ENCODE assay signal across 40 cellular contexts in genomic region chr2:240858871-240859270, GRCh38. TPM values are rescaled to one million over a fixed set of nuclear protein-coding genes. Genes with fewer than 3 reads are reported as not detected.
"Had no signal": no experiment of that assay in that cellular context is flagged by ENCODE, and none has a peak within 500 bp of the region (broad histone marks: within the 10 kb centered on the region; RNA-seq: fewer than 3 reads in every experiment).

No MANE protein-coding gene starts in this region.

- H3K27ac Mint-ChIP-seq: activated B cell treated with CpG ODN at 0.5 μM for 24 hours; activated CD4-positive, alpha-beta memory T cell treated with anti-CD3 and anti-CD28 coated beads for 36 hours; activated CD4-positive, alpha-beta T cell treated with anti-CD3 and anti-CD28 coated beads, Interleukin-2, amount 10 ng/mL, durations not matched to agents 24 days and 14 days; activated CD8-positive, alpha-beta memory T cell treated with anti-CD3 and anti-CD28 coated beads, Interleukin-2, amount 10 ng/mL, durations not matched to agents 7 days and 5 days; activated CD8-positive, alpha-beta T cell treated with anti-CD3 and anti-CD28 coated beads for 36 hours; activated naive CD4-positive, alpha-beta T cell treated with anti-CD3 and anti-CD28 coated beads for 36 hours; activated naive CD4-positive, alpha-beta T cell treated with anti-CD3 and anti-CD28 coated beads, Interleukin-2, amount 50 U/mL, for 72 hours; activated naive CD8-positive, alpha-beta T cell treated with anti-CD3 and anti-CD28 coated beads for 36 hours; activated T-cell treated with anti-CD3 and anti-CD28 coated beads, Interleukin-2, amount 50 U/mL, for 72 hours; activated T-helper 1 cell treated with anti-CD3 and anti-CD28 coated beads, Interleukin-12 subunit alpha, Interleukin-12 subunit beta, Interleukin-2, Interleukin-4 antibody, amounts not matched to agents 30 ng/mL and 10 ng/mL and 1 ng/mL, durations not matched to agents 14 hours and 24 hours and 36 hours; activated T-helper 17 cell treated with anti-CD3 and anti-CD28 coated beads, Interleukin-2, amount 50 U/mL, for 72 hours; T-helper 1 cell treated with Interleukin-12 subunit alpha and Interleukin-12 subunit beta and Interleukin-4 antibody, amounts not matched to agents 30 μg/mL and 1 μg/mL, for 36 hours; T-helper 2 cell treated with Interferon-gamma antibody and Interleukin-4, amounts not matched to agents 5 μg/mL and 100 μg/mL, for 36 hours had no signal

- ATAC-seq: activated CD8-positive, alpha-beta memory T cell treated with anti-CD3 and anti-CD28 coated beads, Interleukin-2, amount 10 ng/mL, durations not matched to agents 7 days and 5 days; activated CD8-positive, alpha-beta T cell treated with anti-CD3 and anti-CD28 coated beads for 36 hours; activated naive CD4-positive, alpha-beta T cell treated with anti-CD3 and anti-CD28 coated beads, Interleukin-2, amount 50 U/mL, for 72 hours; activated T-cell treated with anti-CD3 and anti-CD28 coated beads, Interleukin-2, amount 50 U/mL, for 4 hours; activated T-cell treated with anti-CD3 and anti-CD28 coated beads, Interleukin-2, amount 50 U/mL, for 72 hours; activated T-helper 17 cell treated with anti-CD3 and anti-CD28 coated beads, Interleukin-2, amount 50 U/mL, for 72 hours; body of pancreas had no signal

- H3K27me3 ChIP-seq: adrenal gland, body of pancreas, brain microvascular endothelial cell, breast epithelium had no signal

- H3K4me3 Mint-ChIP-seq: activated B cell treated with CpG ODN at 0.5 μM for 24 hours; activated CD4-positive, alpha-beta memory T cell treated with anti-CD3 and anti-CD28 coated beads for 36 hours; activated CD4-positive, alpha-beta T cell treated with anti-CD3 and anti-CD28 coated beads, Interleukin-2, amount 10 ng/mL, durations not matched to agents 24 days and 14 days; activated CD8-positive, alpha-beta memory T cell treated with anti-CD3 and anti-CD28 coated beads, Interleukin-2, amount 10 ng/mL, durations not matched to agents 7 days and 5 days; activated CD8-positive, alpha-beta T cell treated with anti-CD3 and anti-CD28 coated beads for 36 hours; activated naive CD4-positive, alpha-beta T cell treated with anti-CD3 and anti-CD28 coated beads for 36 hours; activated naive CD8-positive, alpha-beta T cell treated with anti-CD3 and anti-CD28 coated beads for 36 hours; activated T-cell treated with anti-CD3 and anti-CD28 coated beads, Interleukin-2, amount 50 U/mL, for 4 hours; activated T-cell treated with anti-CD3 and anti-CD28 coated beads, Interleukin-2, amount 50 U/mL, for 72 hours; activated T-helper 1 cell treated with anti-CD3 and anti-CD28 coated beads, Interleukin-12 subunit alpha, Interleukin-12 subunit beta, Interleukin-2, Interleukin-4 antibody, amounts not matched to agents 30 ng/mL and 10 ng/mL and 1 ng/mL, durations not matched to agents 14 hours and 24 hours and 36 hours; activated T-helper 17 cell treated with anti-CD3 and anti-CD28 coated beads, Interleukin-2, amount 50 U/mL, for 72 hours; central memory CD8-positive, alpha-beta T cell; T-helper 1 cell treated with Interleukin-12 subunit alpha and Interleukin-12 subunit beta and Interleukin-4 antibody, amounts not matched to agents 30 μg/mL and 1 μg/mL, for 36 hours; T-helper 2 cell treated with Interferon-gamma antibody and Interleukin-4, amounts not matched to agents 5 μg/mL and 100 μg/mL, for 36 hours had no signal

- H3K36me3 ChIP-seq: adrenal gland, brain microvascular endothelial cell, breast epithelium, cardiac muscle cell had no signal

- H3K27me3 Mint-ChIP-seq: activated CD8-positive, alpha-beta T cell treated with anti-CD3 and anti-CD28 coated beads for 36 hours; activated naive CD8-positive, alpha-beta T cell treated with anti-CD3 and anti-CD28 coated beads for 36 hours; activated T-helper 17 cell treated with anti-CD3 and anti-CD28 coated beads, Interleukin-2, amount 50 U/mL, for 72 hours had no signal

- H3K27ac ChIP-seq: adrenal gland, body of pancreas, brain microvascular endothelial cell, breast epithelium, cardiac muscle cell, VCaP had no signal

- FAIRE-seq: astrocyte, TTC549 had no signal

- H3K4me1 ChIP-seq: adrenal gland, breast epithelium had no signal

- DNase-seq: activated B cell treated with CpG ODN at 0.5 μM for 24 hours; activated CD4-positive, alpha-beta memory T cell treated with anti-CD3 and anti-CD28 coated beads for 36 hours; activated CD4-positive, alpha-beta T cell treated with anti-CD3 and anti-CD28 coated beads for 4 hours; activated CD4-positive, alpha-beta T cell treated with anti-CD3 and anti-CD28 coated beads, Interleukin-2, amount 10 ng/mL, durations not matched to agents 24 days and 14 days; activated CD4-positive, alpha-beta T cell treated with anti-CD3 and anti-CD28 coated beads, Interleukin-2, amount 50 U/mL, for 1 hour; activated CD4-positive, alpha-beta T cell treated with anti-CD3 and anti-CD28 coated beads, Interleukin-2, amount 50 U/mL, for 4 hours; activated CD4-positive, CD25-positive, alpha-beta regulatory T cell treated with anti-CD3 and anti-CD28 coated beads, Interleukin-2, amount 50 U/mL, for 72 hours; activated CD8-positive, alpha-beta memory T cell treated with anti-CD3 and anti-CD28 coated beads, Interleukin-2, amount 10 ng/mL, durations not matched to agents 7 days and 5 days; activated CD8-positive, alpha-beta T cell treated with anti-CD3 and anti-CD28 coated beads for 36 hours; activated effector memory CD4-positive, alpha-beta T cell treated with anti-CD3 and anti-CD28 coated beads, Interleukin-2, amount 50 U/mL, for 16 hours; activated gamma-delta T cell treated with Interleukin-2 at 50 U/mL for 16 hours; activated naive CD4-positive, alpha-beta T cell; activated naive CD4-positive, alpha-beta T cell treated with anti-CD3 and anti-CD28 coated beads for 36 hours; activated naive CD4-positive, alpha-beta T cell treated with anti-CD3 and anti-CD28 coated beads, Interleukin-2, amount 50 U/mL, for 16 hours; activated naive CD8-positive, alpha-beta T cell treated with anti-CD3 and anti-CD28 coated beads for 36 hours; activated T-cell treated with anti-CD3 and anti-CD28 coated beads for 4 hours; activated T-cell treated with anti-CD3 and anti-CD28 coated beads, Interleukin-2, amount 50 U/mL, for 1 hour; activated T-cell treated with anti-CD3 and anti-CD28 coated beads, Interleukin-2, amount 50 U/mL, for 4 hours; activated T-cell treated with anti-CD3 and anti-CD28 coated beads, Interleukin-2, amount 50 U/mL, for 72 hours; adrenal gland; amniotic stem cell; aorta; body of pancreas; brain microvascular endothelial cell; caudate nucleus; cerebellar nuclear complex; T-helper 1 cell; T-helper 2 cell; T-helper 9 cell had no signal

- H3K4me1 Mint-ChIP-seq: activated B cell treated with CpG ODN at 0.5 μM for 24 hours; activated CD4-positive, alpha-beta T cell treated with anti-CD3 and anti-CD28 coated beads, Interleukin-2, amount 10 ng/mL, durations not matched to agents 24 days and 14 days; activated CD8-positive, alpha-beta memory T cell treated with anti-CD3 and anti-CD28 coated beads, Interleukin-2, amount 10 ng/mL, durations not matched to agents 7 days and 5 days; activated naive CD8-positive, alpha-beta T cell treated with anti-CD3 and anti-CD28 coated beads for 36 hours; activated T-helper 17 cell treated with anti-CD3 and anti-CD28 coated beads, Interleukin-2, amount 50 U/mL, for 72 hours; central memory CD8-positive, alpha-beta T cell had no signal

- H3K4me3 ChIP-seq: adrenal gland, body of pancreas, breast epithelium, cardiac muscle cell had no signal

- H3K9me3 ChIP-seq: adrenal gland, body of pancreas had no signal

- H3K36me3 Mint-ChIP-seq: activated CD8-positive, alpha-beta memory T cell treated with anti-CD3 and anti-CD28 coated beads, Interleukin-2, amount 10 ng/mL, durations not matched to agents 7 days and 5 days; activated naive CD8-positive, alpha-beta T cell treated with anti-CD3 and anti-CD28 coated beads for 36 hours had no signal

RNA-seq across cellular contexts. Expression of gene AGXT, which starts 9.8 kb away (rescaled TPM):
- total RNA-seq: activated B cell treated with CpG ODN at 0.5 μM for 24 hours; activated CD4-positive, alpha-beta memory T cell treated with anti-CD3 and anti-CD28 coated beads for 36 hours; activated CD4-positive, alpha-beta T cell treated with anti-CD3 and anti-CD28 coated beads, Interleukin-2, amount 10 ng/mL, durations not matched to agents 24 days and 14 days; activated CD8-positive, alpha-beta memory T cell treated with anti-CD3 and anti-CD28 coated beads, Interleukin-2, amount 10 ng/mL, durations not matched to agents 7 days and 5 days; activated CD8-positive, alpha-beta T cell treated with anti-CD3 and anti-CD28 coated beads for 36 hours; activated naive CD4-positive, alpha-beta T cell treated with anti-CD3 and anti-CD28 coated beads for 36 hours; activated naive CD4-positive, alpha-beta T cell treated with anti-CD3 and anti-CD28 coated beads, Interleukin-2, amount 50 U/mL, for 72 hours; activated naive CD8-positive, alpha-beta T cell treated with anti-CD3 and anti-CD28 coated beads for 36 hours; activated T-cell treated with anti-CD3 and anti-CD28 coated beads, Interleukin-2, amount 50 U/mL, for 72 hours; activated T-helper 1 cell treated with anti-CD3 and anti-CD28 coated beads, Interleukin-12 subunit alpha, Interleukin-12 subunit beta, Interleukin-2, Interleukin-4 antibody, amounts not matched to agents 30 ng/mL and 10 ng/mL and 1 ng/mL, durations not matched to agents 14 hours and 24 hours and 36 hours; activated T-helper 17 cell treated with anti-CD3 and anti-CD28 coated beads, Interleukin-2, amount 50 U/mL, for 72 hours; aorta; astrocyte had no signal
- polyA plus RNA-seq: aorta had no signal

RNA-seq across cellular contexts. Expression of gene MAB21L4, which starts 37.1 kb away (rescaled TPM):
- total RNA-seq: activated B cell treated with CpG ODN at 0.5 μM for 24 hours; activated CD4-positive, alpha-beta memory T cell treated with anti-CD3 and anti-CD28 coated beads for 36 hours; activated CD4-positive, alpha-beta T cell treated with anti-CD3 and anti-CD28 coated beads, Interleukin-2, amount 10 ng/mL, durations not matched to agents 24 days and 14 days; activated CD8-positive, alpha-beta memory T cell treated with anti-CD3 and anti-CD28 coated beads, Interleukin-2, amount 10 ng/mL, durations not matched to agents 7 days and 5 days; activated CD8-positive, alpha-beta T cell treated with anti-CD3 and anti-CD28 coated beads for 36 hours; activated naive CD4-positive, alpha-beta T cell treated with anti-CD3 and anti-CD28 coated beads for 36 hours; activated naive CD4-positive, alpha-beta T cell treated with anti-CD3 and anti-CD28 coated beads, Interleukin-2, amount 50 U/mL, for 72 hours; activated naive CD8-positive, alpha-beta T cell treated with anti-CD3 and anti-CD28 coated beads for 36 hours; activated T-cell treated with anti-CD3 and anti-CD28 coated beads, Interleukin-2, amount 50 U/mL, for 4 hours; activated T-cell treated with anti-CD3 and anti-CD28 coated beads, Interleukin-2, amount 50 U/mL, for 72 hours; activated T-helper 1 cell treated with anti-CD3 and anti-CD28 coated beads, Interleukin-12 subunit alpha, Interleukin-12 subunit beta, Interleukin-2, Interleukin-4 antibody, amounts not matched to agents 30 ng/mL and 10 ng/mL and 1 ng/mL, durations not matched to agents 14 hours and 24 hours and 36 hours; activated T-helper 17 cell treated with anti-CD3 and anti-CD28 coated beads, Interleukin-2, amount 50 U/mL, for 72 hours; adrenal gland; aorta; cardiac muscle cell had no signal
- polyA plus RNA-seq: cardiac muscle cell had no signal

RNA-seq across cellular contexts. Expression of gene KIF1A, which starts 38.9 kb away (rescaled TPM):
- total RNA-seq: activated B cell treated with CpG ODN at 0.5 μM for 24 hours had no signal

RNA-seq across cellular contexts. Expression of gene CROCC2, which starts 47.3 kb away (rescaled TPM):
- total RNA-seq: activated B cell treated with CpG ODN at 0.5 μM for 24 hours; activated CD4-positive, alpha-beta memory T cell treated with anti-CD3 and anti-CD28 coated beads for 36 hours; activated CD4-positive, alpha-beta T cell treated with anti-CD3 and anti-CD28 coated beads, Interleukin-2, amount 10 ng/mL, durations not matched to agents 24 days and 14 days; activated CD8-positive, alpha-beta memory T cell treated with anti-CD3 and anti-CD28 coated beads, Interleukin-2, amount 10 ng/mL, durations not matched to agents 7 days and 5 days; activated CD8-positive, alpha-beta T cell treated with anti-CD3 and anti-CD28 coated beads for 36 hours; activated naive CD4-positive, alpha-beta T cell treated with anti-CD3 and anti-CD28 coated beads for 36 hours; activated naive CD4-positive, alpha-beta T cell treated with anti-CD3 and anti-CD28 coated beads, Interleukin-2, amount 50 U/mL, for 72 hours; activated naive CD8-positive, alpha-beta T cell treated with anti-CD3 and anti-CD28 coated beads for 36 hours; activated T-cell treated with anti-CD3 and anti-CD28 coated beads, Interleukin-2, amount 50 U/mL, for 4 hours; activated T-cell treated with anti-CD3 and anti-CD28 coated beads, Interleukin-2, amount 50 U/mL, for 72 hours; activated T-helper 1 cell treated with anti-CD3 and anti-CD28 coated beads, Interleukin-12 subunit alpha, Interleukin-12 subunit beta, Interleukin-2, Interleukin-4 antibody, amounts not matched to agents 30 ng/mL and 10 ng/mL and 1 ng/mL, durations not matched to agents 14 hours and 24 hours and 36 hours; activated T-helper 17 cell treated with anti-CD3 and anti-CD28 coated beads, Interleukin-2, amount 50 U/mL, for 72 hours; astrocyte; cardiac muscle cell had no signal
- polyA plus RNA-seq: aorta, cardiac muscle cell had no signal
